ENCODE assay signal across 8 cellular contexts in genomic region chr1:16236091-16236494, GRCh38. TPM values are rescaled to one million over a fixed set of nuclear protein-coding genes. Genes with fewer than 3 reads are reported as not detected.
A peak's percentile ranks its signal among the peaks of the same experiment; 100 is the strongest.
DNase-seq lines count a peak whose midpoint lies in the region; TF ChIP-seq lines count a peak whose summit lies in the region.

No MANE protein-coding gene starts in this region.

- peak overlapping the region; percentile 85 for H3K4me3 Mint-ChIP-seq in mesothelial cell of epicardium

- no peaks in the 10 kb centered on the region for H3K27me3 Mint-ChIP-seq in mesothelial cell of epicardium (ENCODE audit: low read depth)

- no peaks in the 10 kb centered on the region for H3K36me3 ChIP-seq in MG63
- peaks cover 0 to 14% (median 3%) of the 10 kb centered on the region in 5 donors for H3K36me3 ChIP-seq in subcutaneous abdominal adipose tissue (ENCODE audit: control insufficient read depth in 5 of 5, insufficient read depth in 5 of 5, low read length in 5 of 5)

- no peaks in the 10 kb centered on the region for H3K36me3 Mint-ChIP-seq in mesothelial cell of epicardium

- no peaks in the 10 kb centered on the region for H3K9me3 Mint-ChIP-seq in mesothelial cell of epicardium

- H3K27ac ChIP-seq in subcutaneous abdominal adipose tissue (ENCODE audit: low read depth, low read length) = no peak overlapping the region

- H3K27me3 ChIP-seq in MG63 = no peaks in the 10 kb centered on the region
- H3K27me3 ChIP-seq in subcutaneous abdominal adipose tissue (ENCODE audit: control insufficient read depth in 5 of 5, insufficient read depth in 4 of 5, low read length in 5 of 5) = no peaks in the 10 kb centered on the region

- H3K4me3 ChIP-seq in MG63 (peak overlapping the region; percentile 47), choroid plexus epithelial cell (ENCODE audit: low read depth, low read length) (peak overlapping the region; percentile 73), subcutaneous abdominal adipose tissue (ENCODE audit: low read depth in 1 of 5, low read length in 5 of 5) (peak overlapping the region; percentile 70 to 80 (median 74))

- H3K4me1 ChIP-seq in subcutaneous abdominal adipose tissue (ENCODE audit: control insufficient read depth in 5 of 5, insufficient read depth in 5 of 5, low read length in 5 of 5) = peaks cover 0 to 18% (median 16%) of the 10 kb centered on the region in 5 donors

- H3K27ac Mint-ChIP-seq in mesothelial cell of epicardium = peak overlapping the region; percentile 97

- H3K4me1 Mint-ChIP-seq in mesothelial cell of epicardium = peaks cover 19% of the 10 kb centered on the region

- H3K9me3 ChIP-seq in MG63 = no peaks in the 10 kb centered on the region
- no peaks in the 10 kb centered on the region for H3K9me3 ChIP-seq in subcutaneous abdominal adipose tissue (ENCODE audit: control insufficient read depth in 5 of 5, low read length in 5 of 5)

- H3K9ac ChIP-seq in subcutaneous abdominal adipose tissue (ENCODE audit: low read length in 5 of 5) = peak overlapping the region in 3 of 5 donors; percentile 53 to 80 (median 78)

- TF ChIP-seq CTCF in choroid plexus epithelial cell (conservative IDR thresholded peaks at IDR 0.05; ENCODE audit: low read depth, low read length) (peak; percentile 15), mesothelial cell of epicardium (IDR thresholded peaks at IDR 0.05; ENCODE audit: unreplicated experiment) (no peak)

- peak; percentile 67 for DNase-seq in DMS153 (lab: John Stamatoyannopoulos, UW)
- no peak for DNase-seq in DMS153 treated with DMSO at 0.1 percent for 48 hours (lab: John Stamatoyannopoulos, UW; ENCODE audit: unreplicated experiment)
- peak; percentile 34 for DNase-seq in HCEC 1CT
- peak; percentile 67 for DNase-seq in MG63
- DNase-seq in T-helper 2 cell = peak in 4 of 5 experiments; percentile 23 to 82 (median 42)
- no peak for DNase-seq in choroid plexus epithelial cell (ENCODE audit: low read depth)
- DNase-seq in mesothelial cell of epicardium (ENCODE audit: low spot score in 2 of 2, unreplicated experiment in 2 of 2) = no peak

RNA-seq across cellular contexts. Expression of gene CPLANE2, which starts 0.9 kb away (rescaled TPM):
- 2.7 and 5.1 TPM in 2 replicates for total RNA-seq in MG63 (2014; rRNA removed; shearing (Covaris generic); ENCODE audit: low replicate concordance)
- 7.7 to 10.7 TPM (median 9.1 TPM) in 3 replicates for total RNA-seq in mesothelial cell of epicardium

RNA-seq across cellular contexts. Expression of gene ARHGEF19, which starts 23.6 kb away (rescaled TPM):
- 20.4 and 36.3 TPM in 2 replicates for total RNA-seq in MG63 (2014; rRNA removed; shearing (Covaris generic); ENCODE audit: low replicate concordance)
- total RNA-seq in mesothelial cell of epicardium = 85.3 to 88.3 TPM (median 86.6 TPM) in 3 replicates

Comparison
In these comparisons a context has a peak if more than half of its experiments do, and no peak if none do; other contexts are left out.
1. DNase-seq: peak in DMS153 (single experiment), HCEC 1CT (single experiment), MG63 (single experiment) and T-helper 2 cell (4 of 5); none in DMS153 treated with DMSO at 0.1 percent for 48 hours (single experiment), choroid plexus epithelial cell (single experiment) and mesothelial cell of epicardium (0 of 2).
2. Peak in every context shown above with its lines, with median percentiles within 50 percentile points of each other: H3K4me3 ChIP-seq.